19 cellular contexts compared by ENCODE assay signal in genomic region chr4:66555301-66555700, GRCh38.
A peak's percentile ranks its signal among the peaks of the same experiment; 100 is the strongest.
DNase-seq lines count a peak whose midpoint lies in the region; ATAC-seq and TF ChIP-seq lines count a peak whose summit lies in the region.
"Had no signal": no experiment of that assay in that cellular context is flagged by ENCODE, and none has a peak within 500 bp of the region (broad histone marks: within the 10 kb centered on the region; RNA-seq: fewer than 3 reads in every experiment).

No MANE protein-coding gene starts in this region.

- H3K4me1 ChIP-seq in mammary epithelial cell (ENCODE audit: insufficient read depth, low read length) (peaks cover 4% of the 10 kb centered on the region), breast epithelium (no peaks in the 10 kb centered on the region), smooth muscle cell (ENCODE audit: low read depth) (no peaks in the 10 kb centered on the region)
- H3K4me1 ChIP-seq: BE2C, colonic mucosa, uterus had no signal

- H3K27ac ChIP-seq in mammary epithelial cell (ENCODE audit: insufficient read depth, low read depth, low read length) (no peak overlapping the region), breast epithelium (no peak overlapping the region), smooth muscle cell (ENCODE audit: low read depth) (peak overlapping the region; percentile 42)
- H3K27ac ChIP-seq: 22Rv1, colonic mucosa, uterus, WERI-Rb-1 had no signal

- H3K9me3 ChIP-seq in mammary epithelial cell (replicated peaks; ENCODE audit: insufficient read depth, low read length), result no peaks in the 10 kb centered on the region
- H3K9me3 ChIP-seq in breast epithelium, result no peaks in the 10 kb centered on the region
- H3K9me3 ChIP-seq in smooth muscle cell (replicated peaks; ENCODE audit: low read depth), result no peaks in the 10 kb centered on the region
- H3K9me3 ChIP-seq: BE2C, colonic mucosa, uterus had no signal

- H3K4me2 ChIP-seq in mammary epithelial cell (ENCODE audit: insufficient read depth, low read depth, low read length) (peak overlapping the region; percentile 49), smooth muscle cell (no peak overlapping the region)

- CTCF ChIA-PET in mammary epithelial cell (lab: Charles Lee; ENCODE audit: low non-redundant PET), result no interaction called here

- H3F3A ChIP-seq in smooth muscle cell (ENCODE audit: low read depth), result no peaks in the 10 kb centered on the region

- no peak overlapping the region for H2AFZ ChIP-seq in mammary epithelial cell (ENCODE audit: low read depth, low read length)
- H2AFZ ChIP-seq in smooth muscle cell (ENCODE audit: low read depth), result no peak overlapping the region

- H3K79me2 ChIP-seq in mammary epithelial cell (ENCODE audit: insufficient read depth, low read length) (no peaks in the 10 kb centered on the region), smooth muscle cell (ENCODE audit: low read depth) (no peaks in the 10 kb centered on the region)

- H3K9ac ChIP-seq in mammary epithelial cell (ENCODE audit: insufficient read depth, low read length) (no peak overlapping the region), smooth muscle cell (ENCODE audit: low read depth) (no peak overlapping the region)

- TF ChIP-seq CTCF in mammary epithelial cell (conservative IDR thresholded peaks at IDR 0.05 in 1 of 2, IDR thresholded peaks at IDR 0.05 in 1 of 2; ENCODE audit: extremely low read depth in 1 of 2, insufficient read depth in 1 of 2, low read depth in 1 of 2, low read length in 2 of 2) (no peak), breast epithelium (IDR thresholded peaks at IDR 0.05) (no peak), fibroblast of pulmonary artery (IDR thresholded peaks at IDR 0.05; ENCODE audit: low read length, missing control alignments) (no peak), smooth muscle cell (IDR thresholded peaks at IDR 0.05; ENCODE audit: borderline replicate concordance, insufficient read depth, poor library complexity, severe bottlenecking) (no peak)

- intact Hi-C loops in mammary epithelial cell (cut with micrococcal nuclease) (no loop called here), breast epithelium (cut with DNase I; ENCODE audit: low total_unique reads) (no loop called here), left cardiac atrium (cut with DNase I) (no loop called here), head of caudate nucleus (cut with DNase I) (no loop called here)

- no peak for TF ChIP-seq POLR2A in breast epithelium (IDR thresholded peaks at IDR 0.05)

- H3K4me3 ChIP-seq in mammary epithelial cell (replicated peaks in 1 of 3; ENCODE audit: insufficient read depth in 1 of 3, low read depth in 2 of 3, low read length in 3 of 3) (no peak overlapping the region), breast epithelium (no peak overlapping the region), fibroblast of pulmonary artery (replicated peaks; ENCODE audit: low read depth, low read length) (no peak overlapping the region), smooth muscle cell (no peak overlapping the region)
- H3K4me3 ChIP-seq: colonic mucosa, uterus had no signal

- in situ Hi-C loops in mammary epithelial cell (cut with MboI; ENCODE audit: low sequenced_read_pairs in 2 of 2), result no loop called here

- WGBS in mammary epithelial cell (ENCODE audit: low coverage, missing lambda C conversion rate), result 0% methylated on average over 2 of the region's 2 CpGs
- WGBS in smooth muscle cell (ENCODE audit: low lambda C conversion rate), result 14% methylated on average over 2 of the region's 2 CpGs

- H4K20me1 ChIP-seq in mammary epithelial cell (ENCODE audit: insufficient read depth, low read length) (no peaks in the 10 kb centered on the region), smooth muscle cell (ENCODE audit: low read depth) (no peaks in the 10 kb centered on the region)

- ATAC-seq in left cardiac atrium, result no peak

- DNase-seq in mammary epithelial cell (peak; percentile 28), breast epithelium (ENCODE audit: low spot score in 2 of 2) (no peak), amniotic stem cell (lab: John Stamatoyannopoulos, UW) (peak; percentile 57), fibroblast of pulmonary artery (ENCODE audit: low read depth) (peak; percentile 84), smooth muscle cell (lab: John Stamatoyannopoulos, UW; ENCODE audit: unreplicated experiment) (no peak), left cardiac atrium (no peak), head of caudate nucleus (no peak), NCI-H2107 (lab: John Stamatoyannopoulos, UW) (no peak)
- DNase-seq: aorta, BE2C, colonic mucosa, hippocampal formation, naive B cell, NCI-H1694 treated with DMSO at 0.1 percent for 48 hours, NCI-H774, substantia nigra, uterus, WERI-Rb-1 had no signal

- H3K27me3 ChIP-seq in mammary epithelial cell (ENCODE audit: insufficient read depth, low read length) (no peaks in the 10 kb centered on the region), breast epithelium (no peaks in the 10 kb centered on the region), smooth muscle cell (ENCODE audit: low read depth) (no peaks in the 10 kb centered on the region)
- H3K27me3 ChIP-seq: BE2C, colonic mucosa, uterus had no signal

- dilution Hi-C loops in mammary epithelial cell (cut with HindIII; ENCODE audit: low sequenced_read_pairs), result no loop called here

- H3K36me3 ChIP-seq in mammary epithelial cell (ENCODE audit: insufficient read depth, low read length), result no peaks in the 10 kb centered on the region
- no peaks in the 10 kb centered on the region for H3K36me3 ChIP-seq in breast epithelium
- H3K36me3 ChIP-seq in smooth muscle cell (ENCODE audit: low read depth), result no peaks in the 10 kb centered on the region
- H3K36me3 ChIP-seq: BE2C, colonic mucosa, uterus, WERI-Rb-1 had no signal

- no TSS peak for BruUV-seq in mammary epithelial cell (replicated peaks; lab: Mats Ljungman, UMichigan)

Comparison
In these comparisons a context has a peak if more than half of its experiments do, and no peak if none do; other contexts are left out.
1. DNase-seq: peak in mammary epithelial cell (single experiment), amniotic stem cell (single experiment) and fibroblast of pulmonary artery (single experiment); none in breast epithelium (0 of 2), smooth muscle cell (single experiment), left cardiac atrium (single experiment), head of caudate nucleus (0 of 42) and NCI-H2107 (single experiment).